10 cellular contexts compared by ENCODE assay signal in genomic region chr19:43474487-43474886, GRCh38. TPM values are rescaled to one million over a fixed set of nuclear protein-coding genes. Genes with fewer than 3 reads are reported as not detected.
DNase-seq lines count a peak whose midpoint lies in the region; ATAC-seq, FAIRE-seq and TF ChIP-seq lines count a peak whose summit lies in the region.
"Had no signal": no experiment of that assay in that cellular context is flagged by ENCODE, and none has a peak within 500 bp of the region (broad histone marks: within the 10 kb centered on the region; RNA-seq: fewer than 3 reads in every experiment).

No MANE protein-coding gene starts in this region.

- peaks cover 7% of the 10 kb centered on the region for H3K9me1 ChIP-seq in IMR-90 (ENCODE audit: insufficient read depth, low read length)

- peak overlapping the region; percentile 48 for H4K91ac ChIP-seq in IMR-90 (ENCODE audit: insufficient read depth, low read depth, low read length)

- H3K27ac ChIP-seq in A549 (peak overlapping the region; percentile 46 to 82; a peak in 4 of 6 replicates), IMR-90 (ENCODE audit: insufficient read depth, low read length) (no peak overlapping the region)
- peak overlapping the region; percentile 79 for H3K27ac ChIP-seq in effector memory CD4-positive, alpha-beta T cell (ENCODE audit: insufficient read depth, low read length, poor library complexity, severe bottlenecking)

- POLR2A ChIA-PET in A549 (lab: Yijun Ruan, JAX) (interaction anchor here (0.5 to 2.0 kb wide), 5 partner anchors 11 to 1095 kb away, joined by 3 to 17 read pairs (median 4); partner anchors contain the start of gene ZNF575), IMR-90 (lab: Charles Lee; ENCODE audit: unreplicated experiment) (interaction anchor here (0.5 kb wide), 1 partner anchor 251 kb away, joined by 4 read pairs; no protein-coding TSS in a partner anchor)

- no peaks in the 10 kb centered on the region for H3K27me3 Mint-ChIP-seq in neural crest cell (ENCODE audit: low read depth)

- TF ChIP-seq POLR2A in A549 (IDR thresholded peaks at IDR 0.05; ENCODE audit: low read length) (no peak), IMR-90 (IDR thresholded peaks at IDR 0.05; ENCODE audit: low read depth, low read length) (no peak)

- H3K4me3 ChIP-seq in A549 (peak overlapping the region; percentile 34), IMR-90 (ENCODE audit: insufficient read depth, low read depth, low read length) (no peak overlapping the region)
- H3K4me3 ChIP-seq in effector memory CD4-positive, alpha-beta T cell (ENCODE audit: insufficient read depth, low read depth, low read length, poor library complexity, severe bottlenecking) = no peak overlapping the region

- TF ChIP-seq RAD21 in A549 (conservative IDR thresholded peaks at IDR 0.05 in 1 of 2, IDR thresholded peaks at IDR 0.05 in 1 of 2) (no peak), IMR-90 (IDR thresholded peaks at IDR 0.05; ENCODE audit: low read length) (no peak)

- no peak overlapping the region; the same call in 1 of the 2 replicates for H3K23ac ChIP-seq in IMR-90 (ENCODE audit: low read depth, low read length)

- H3K36me3 Mint-ChIP-seq in neural crest cell (ENCODE audit: low read depth) = no peaks in the 10 kb centered on the region

- H3K4me1 ChIP-seq in A549 (0 out of 3 replicates have a peak, but pooled peaks cover 4% of the 10 kb centered on the region), IMR-90 (ENCODE audit: control insufficient read depth, insufficient read depth, low read length) (peaks cover 11% of the 10 kb centered on the region)
- H3K4me1 ChIP-seq in effector memory CD4-positive, alpha-beta T cell (ENCODE audit: control insufficient read depth, insufficient read depth, low read length, poor library complexity, severe bottlenecking) = peaks cover 17% of the 10 kb centered on the region

- H4K5ac ChIP-seq in IMR-90 (ENCODE audit: low read depth, low read length) = no peak overlapping the region

- H4K8ac ChIP-seq in IMR-90 (ENCODE audit: low read depth in 2 of 2, low read length in 2 of 2) = peak overlapping the region in 1 of 2 experiments; percentile 52; a peak in 1 of 4 replicates

- no peaks in the 10 kb centered on the region for H3K9me3 Mint-ChIP-seq in neural crest cell

- H2AK9ac ChIP-seq in IMR-90 (replicated peaks; ENCODE audit: low read depth, low read length, poor library complexity) = peak overlapping the region; percentile 80

- no peak for TF ChIP-seq EP300 in A549 (IDR thresholded peaks at IDR 0.05)

- no peaks in the 10 kb centered on the region for H3K27me3 ChIP-seq in IMR-90 (ENCODE audit: control insufficient read depth, insufficient read depth, low read length)
- H3K27me3 ChIP-seq in effector memory CD4-positive, alpha-beta T cell (replicated peaks; ENCODE audit: control insufficient read depth, insufficient read depth, low read length, poor library complexity, severe bottlenecking) = no peaks in the 10 kb centered on the region

- dilution Hi-C loops in IMR-90 (cut with HindIII; ENCODE audit: low sequenced_read_pairs, unreplicated experiment) = no loop called here

- in situ Hi-C loops in IMR-90 (cut with MboI; ENCODE audit: low sequenced_read_pairs) = no loop called here

- no TSS peak for BruUV-seq in IMR-90 (replicated peaks; lab: Mats Ljungman, UMichigan)

- no peak for FAIRE-seq in A549 (lab: Jason Lieb, UNC)
- no peak for FAIRE-seq in urothelium cell line (lab: Jason Lieb, UNC)

- H3K4me2 ChIP-seq in A549 (peak overlapping the region; percentile 72), IMR-90 (ENCODE audit: low read depth, low read length) (no peak overlapping the region)

- H2BK20ac ChIP-seq in IMR-90 (ENCODE audit: low read depth, low read length) = no peak overlapping the region; the same call in none of the 2 replicates

- H2BK5ac ChIP-seq in IMR-90 (ENCODE audit: low read depth, low read length, poor library complexity, severe bottlenecking) = no peak overlapping the region

- H3K18ac ChIP-seq in IMR-90 (ENCODE audit: low read depth, low read length) = no peak overlapping the region

- no peak for DNase-seq in A549 (ENCODE audit: low read depth in 1 of 2, low spot score in 1 of 2)
- DNase-seq in IMR-90 = no peak
- DNase-seq in effector memory CD4-positive, alpha-beta T cell = no peak
- DNase-seq in neural crest cell (ENCODE audit: low read depth, low spot score) = no peak
- no peak for DNase-seq in hippocampal formation (lab: John Stamatoyannopoulos, UW)
- DNase-seq in NCI-H2029 treated with DMSO at 0.1 percent for 48 hours (lab: John Stamatoyannopoulos, UW) = no peak
- DNase-seq in urothelium cell line (ENCODE audit: low spot score) = no peak

- no peak overlapping the region for H3K27ac Mint-ChIP-seq in neural crest cell (ENCODE audit: unreplicated experiment)

- peaks cover 3% of the 10 kb centered on the region for H4K20me1 ChIP-seq in IMR-90 (ENCODE audit: insufficient read depth, low read length)

- H3K36me3 ChIP-seq in IMR-90 (ENCODE audit: control insufficient read depth, insufficient read depth, low read length) = peaks cover 5% of the 10 kb centered on the region
- H3K36me3 ChIP-seq in effector memory CD4-positive, alpha-beta T cell (ENCODE audit: control insufficient read depth, insufficient read depth, low read length) = peaks cover 5% of the 10 kb centered on the region

- peaks cover 17% of the 10 kb centered on the region for H3K4me1 Mint-ChIP-seq in neural crest cell

- intact Hi-C loops in IMR-90 (cut with micrococcal nuclease) = no loop called here

- no peaks in the 10 kb centered on the region; a peak in 1 of 4 replicates for H3K79me1 ChIP-seq in IMR-90 (ENCODE audit: low read depth in 1 of 2, low read length in 2 of 2)

- H3K4me3 Mint-ChIP-seq in neural crest cell = peak overlapping the region; percentile 49

- ATAC-seq in A549 (no peak), IMR-90 (ENCODE audit: low read depth) (no peak), HG03571 (IDR thresholded peaks at IDR 0.05; ENCODE audit: unreplicated experiment) (no peak)

- H2AFZ ChIP-seq in IMR-90 (replicated peaks; ENCODE audit: low read length, poor library complexity) = peak overlapping the region; percentile 88

- peak overlapping the region; percentile 49 for H2BK120ac ChIP-seq in IMR-90 (ENCODE audit: low read depth, low read length)

- TF ChIP-seq CTCF in A549 (IDR thresholded peaks at IDR 0.05) (no peak), IMR-90 (conservative IDR thresholded peaks at IDR 0.05; ENCODE audit: low read depth, low read length) (no peak), neural crest cell (conservative IDR thresholded peaks at IDR 0.05) (no peak)

- H3K9me3 ChIP-seq in A549 (no peaks in the 10 kb centered on the region), IMR-90 (ENCODE audit: control insufficient read depth, insufficient read depth, low read length) (no peaks in the 10 kb centered on the region)
- H3K9me3 ChIP-seq in effector memory CD4-positive, alpha-beta T cell (ENCODE audit: control insufficient read depth, low read length) = no peaks in the 10 kb centered on the region

- no peak overlapping the region for H3K9ac ChIP-seq in IMR-90 (ENCODE audit: low read depth, low read length)

- peak overlapping the region; percentile 78; the same call in 1 of the 3 replicates for H2BK15ac ChIP-seq in IMR-90 (ENCODE audit: low read depth, low read length)

- CTCF ChIA-PET in A549 (lab: Yijun Ruan, JAX) = interaction anchor here (0.6 to 4.0 kb wide), 11 partner anchors 10 to 1023 kb away, joined by 3 to 36 read pairs (median 4); partner anchors contain the start of gene LYPD3
- CTCF ChIA-PET in IMR-90 (lab: Yijun Ruan, JAX) = no interaction called here

- H2AK5ac ChIP-seq in IMR-90 (ENCODE audit: low read depth, low read length) = peak overlapping the region; percentile 95

- H3K14ac ChIP-seq in IMR-90 (replicated peaks; ENCODE audit: low read depth, low read length) = peak overlapping the region; percentile 44; the same call in 1 of the 2 replicates

- peak overlapping the region; percentile 79 for H3K4ac ChIP-seq in IMR-90 (ENCODE audit: low read depth, low read length)

- 86% methylated on average over 4 of the region's 4 CpGs for WGBS in A549 (ENCODE audit: missing lambda C conversion rate)
- WGBS in IMR-90 (ENCODE audit: extremely low coverage in 2 of 2, insufficient read length in 1 of 2), 2 experiments = no CpG with 5 or more reads among the region's 4 CpGs

- no peak overlapping the region for H3K56ac ChIP-seq in IMR-90 (ENCODE audit: extremely low read depth, insufficient read depth, low read length)

RNA-seq across cellular contexts. Expression of gene LYPD3, which starts 9.1 kb away (rescaled TPM):
- 0.43 and 0.78 TPM in 2 replicates for polyA plus RNA-seq in A549 (2011; rRNA removed)
- polyA plus RNA-seq in A549 (2012; cell fraction: cytosol; rRNA removed) = 0.89 and 1.3 TPM in 2 replicates
- polyA plus RNA-seq in A549 (2012; cell fraction: nucleus; rRNA removed) = 1.2 and 1.7 TPM in 2 replicates
- polyA plus RNA-seq in A549 (2017; fragmentation: RNase III; extraction: RNeasy Plus Mini Kit Qiagen cat#74134 plus additional on column Dnase treatment) = 0.27 to 0.69 TPM (median 0.33 TPM) in 3 replicates
- polyA minus RNA-seq in A549 (2011; rRNA and poly(A)+ RNA removed) = 0.25 and 0.39 TPM in 2 replicates
- total RNA-seq in IMR-90 (2012; rRNA removed) = 0.18 TPM in 1 of 2 replicates, not detected in the other
- 1.1 TPM in 2 replicates for polyA plus RNA-seq in IMR-90 (2012; rRNA removed)
- polyA plus RNA-seq in IMR-90 (2012; cell fraction: cytosol; rRNA removed) = 1.4 and 2.7 TPM in 2 replicates
- polyA plus RNA-seq in IMR-90 (2012; cell fraction: nucleus; rRNA removed; ENCODE audit: low replicate concordance) = 9.0 and 9.4 TPM in 2 replicates
- total RNA-seq in neural crest cell = 0.50 and 0.89 TPM in 2 replicates

RNA-seq across cellular contexts. Expression of gene PHLDB3, which starts 30.1 kb away (rescaled TPM):
- polyA plus RNA-seq in A549 (2011; rRNA removed) = 4.4 and 5.5 TPM in 2 replicates
- 9.8 and 10.9 TPM in 2 replicates for polyA plus RNA-seq in A549 (2012; cell fraction: cytosol; rRNA removed)
- polyA plus RNA-seq in A549 (2012; cell fraction: nucleus; rRNA removed) = 16.5 and 16.6 TPM in 2 replicates
- 10.1 to 12.0 TPM (median 12.0 TPM) in 3 replicates for polyA plus RNA-seq in A549 (2017; fragmentation: RNase III; extraction: RNeasy Plus Mini Kit Qiagen cat#74134 plus additional on column Dnase treatment)
- polyA minus RNA-seq in A549 (2011; rRNA and poly(A)+ RNA removed) = 2.3 and 3.5 TPM in 2 replicates
- total RNA-seq in IMR-90 (2012; rRNA removed) = 2.9 and 3.3 TPM in 2 replicates
- polyA plus RNA-seq in IMR-90 (2012; rRNA removed) = 10.6 and 12.4 TPM in 2 replicates
- polyA plus RNA-seq in IMR-90 (2012; cell fraction: cytosol; rRNA removed) = 9.0 and 10.1 TPM in 2 replicates
- polyA plus RNA-seq in IMR-90 (2012; cell fraction: nucleus; rRNA removed; ENCODE audit: low replicate concordance) = 34.5 and 54.5 TPM in 2 replicates
- 13.3 and 14.3 TPM in 2 replicates for total RNA-seq in neural crest cell

RNA-seq across cellular contexts. Expression of gene ETHE1, which starts 52.5 kb away (rescaled TPM):
- polyA plus RNA-seq in A549 (2011; rRNA removed) (58.9 and 75.6 TPM in 2 replicates), A549 (2017; fragmentation: RNase III; extraction: RNeasy Plus Mini Kit Qiagen cat#74134 plus additional on column Dnase treatment) (31.2 to 38.6 TPM (median 37.3 TPM) in 3 replicates), IMR-90 (2012; rRNA removed) (233 and 249 TPM in 2 replicates)
- 74.2 and 87.8 TPM in 2 replicates for polyA plus RNA-seq in A549 (2012; cell fraction: cytosol; rRNA removed)
- 69.3 and 108 TPM in 2 replicates for polyA plus RNA-seq in A549 (2012; cell fraction: nucleus; rRNA removed)
- polyA minus RNA-seq in A549 (2011; rRNA and poly(A)+ RNA removed) = 49.9 and 56.3 TPM in 2 replicates
- total RNA-seq in IMR-90 (2012; rRNA removed) (141 and 161 TPM in 2 replicates), neural crest cell (23.7 and 25.0 TPM in 2 replicates)
- polyA plus RNA-seq in IMR-90 (2012; cell fraction: cytosol; rRNA removed) = 116 and 285 TPM in 2 replicates
- polyA plus RNA-seq in IMR-90 (2012; cell fraction: nucleus; rRNA removed; ENCODE audit: low replicate concordance) = 66.3 and 168 TPM in 2 replicates

RNA-seq across cellular contexts. Expression of gene ZNF575, which starts 58.5 kb away (rescaled TPM):
- polyA plus RNA-seq in A549 (2011; rRNA removed) (0.09 and 0.38 TPM in 2 replicates), A549 (2017; fragmentation: RNase III; extraction: RNeasy Plus Mini Kit Qiagen cat#74134 plus additional on column Dnase treatment) (1.4 to 2.2 TPM (median 1.5 TPM) in 3 replicates), IMR-90 (2012; rRNA removed) (0.77 and 0.87 TPM in 2 replicates)
- polyA plus RNA-seq in A549 (2012; cell fraction: cytosol; rRNA removed) = 0.46 and 0.67 TPM in 2 replicates
- 0.65 and 1.1 TPM in 2 replicates for polyA plus RNA-seq in A549 (2012; cell fraction: nucleus; rRNA removed)
- 0.39 and 0.74 TPM in 2 replicates for polyA minus RNA-seq in A549 (2011; rRNA and poly(A)+ RNA removed)
- total RNA-seq in IMR-90 (2012; rRNA removed) (not detected in 2 replicates), neural crest cell (0.57 and 0.72 TPM in 2 replicates)
- 0.60 and 1.3 TPM in 2 replicates for polyA plus RNA-seq in IMR-90 (2012; cell fraction: cytosol; rRNA removed)
- polyA plus RNA-seq in IMR-90 (2012; cell fraction: nucleus; rRNA removed; ENCODE audit: low replicate concordance) = 1.1 and 1.6 TPM in 2 replicates

RNA-seq across cellular contexts. Expression of gene TEX101, which starts 59.8 kb away (rescaled TPM):
- polyA plus RNA-seq in A549 (2011; rRNA removed) = not detected in 2 replicates
- not detected in 2 replicates for polyA plus RNA-seq in A549 (2012; cell fraction: cytosol; rRNA removed)
- not detected in 2 replicates for polyA plus RNA-seq in A549 (2012; cell fraction: nucleus; rRNA removed)
- polyA plus RNA-seq in A549 (2017; fragmentation: RNase III; extraction: RNeasy Plus Mini Kit Qiagen cat#74134 plus additional on column Dnase treatment) = not detected in 3 replicates
- not detected in 2 replicates for polyA minus RNA-seq in A549 (2011; rRNA and poly(A)+ RNA removed)
- not detected in 2 replicates for total RNA-seq in IMR-90 (2012; rRNA removed)
- polyA plus RNA-seq in IMR-90 (2012; rRNA removed) = not detected in 2 replicates
- not detected in 2 replicates for polyA plus RNA-seq in IMR-90 (2012; cell fraction: cytosol; rRNA removed)
- polyA plus RNA-seq in IMR-90 (2012; cell fraction: nucleus; rRNA removed; ENCODE audit: low replicate concordance) = not detected in 2 replicates
- total RNA-seq in neural crest cell = not detected in 2 replicates
- total RNA-seq: fibroblast of villous mesenchyme, omental fat pad had no signal
